ENCODE assay signal across 25 cellular contexts in genomic region chr7:139087212-139087611, GRCh38. TPM values are rescaled to one million over a fixed set of nuclear protein-coding genes. Genes with fewer than 3 reads are reported as not detected.
DNase-seq lines count a peak whose midpoint lies in the region; ATAC-seq lines count a peak whose summit lies in the region.
"Had no signal": no experiment of that assay in that cellular context is flagged by ENCODE, and none has a peak within 500 bp of the region (broad histone marks: within the 10 kb centered on the region; RNA-seq: fewer than 3 reads in every experiment).

No MANE protein-coding gene starts in this region.

- peak overlapping the region; percentile 35 for H3K27ac ChIP-seq in CD4-positive, CD25-positive, alpha-beta regulatory T cell (ENCODE audit: insufficient read depth, low read length, poor library complexity, severe bottlenecking)
- H3K27ac ChIP-seq in CD4-positive, alpha-beta memory T cell (ENCODE audit: low read depth, low read length), result no peak overlapping the region
- H3K27ac ChIP-seq: foreskin keratinocyte, SJSA1, skin epidermis, tibial artery, WERI-Rb-1 had no signal

- ATAC-seq in CD4-positive, CD25-positive, alpha-beta regulatory T cell (ENCODE audit: low read depth in 2 of 2), result no peak
- ATAC-seq in memory B cell (ENCODE audit: low read depth), result no peak
- ATAC-seq: foreskin keratinocyte, left ventricle myocardium superior, Panc1 had no signal

- peaks cover 72% of the 10 kb centered on the region for H3K36me3 Mint-ChIP-seq in CD4-positive, CD25-positive, alpha-beta regulatory T cell
- peaks cover 73 to 85% of the 10 kb centered on the region in 2 donors for H3K36me3 Mint-ChIP-seq in CD4-positive, alpha-beta memory T cell
- H3K36me3 Mint-ChIP-seq in activated T-helper 1 cell treated with anti-CD3 and anti-CD28 coated beads, Interleukin-12 subunit alpha, Interleukin-12 subunit beta, Interleukin-2, Interleukin-4 antibody, amounts not matched to agents 30 ng/mL and 10 ng/mL and 1 ng/mL, durations not matched to agents 14 hours and 24 hours and 36 hours (ENCODE audit: low read depth), result peaks cover 70% of the 10 kb centered on the region
- peaks cover 46% of the 10 kb centered on the region for H3K36me3 Mint-ChIP-seq in memory B cell

- H3K27me3 ChIP-seq in CD4-positive, CD25-positive, alpha-beta regulatory T cell (ENCODE audit: control insufficient read depth, insufficient read depth, low read length), result no peaks in the 10 kb centered on the region
- H3K27me3 ChIP-seq in CD4-positive, alpha-beta memory T cell (ENCODE audit: insufficient read depth, low read length), result no peaks in the 10 kb centered on the region
- H3K27me3 ChIP-seq: foreskin keratinocyte, neutrophil, SJSA1, tibial artery had no signal

- H3K4me1 Mint-ChIP-seq in CD4-positive, CD25-positive, alpha-beta regulatory T cell, result peaks cover 48 to 95% (median 71%) of the 10 kb centered on the region in 4 donors
- H3K4me1 Mint-ChIP-seq in CD4-positive, alpha-beta memory T cell, result peaks cover 61 to 94% (median 80%) of the 10 kb centered on the region in 4 donors
- H3K4me1 Mint-ChIP-seq in activated T-helper 1 cell treated with anti-CD3 and anti-CD28 coated beads, Interleukin-12 subunit alpha, Interleukin-12 subunit beta, Interleukin-2, Interleukin-4 antibody, amounts not matched to agents 30 ng/mL and 10 ng/mL and 1 ng/mL, durations not matched to agents 14 hours and 24 hours and 36 hours (ENCODE audit: low read depth), result peaks cover 85% of the 10 kb centered on the region
- peaks cover 27% of the 10 kb centered on the region for H3K4me1 Mint-ChIP-seq in memory B cell

- peaks cover 77% of the 10 kb centered on the region for H3K36me3 ChIP-seq in CD4-positive, CD25-positive, alpha-beta regulatory T cell (ENCODE audit: control insufficient read depth, insufficient read depth, low read length)
- peaks cover 67% of the 10 kb centered on the region for H3K36me3 ChIP-seq in CD4-positive, alpha-beta memory T cell (ENCODE audit: insufficient read depth, low read length)

- no peak overlapping the region for H3K4me3 ChIP-seq in CD4-positive, CD25-positive, alpha-beta regulatory T cell (ENCODE audit: low read depth, low read length)
- H3K4me3 ChIP-seq in CD4-positive, alpha-beta memory T cell (ENCODE audit: low read length in 2 of 2), result peak overlapping the region in 1 of 2 donors; percentile 19
- H3K4me3 ChIP-seq: SJSA1, skin epidermis, tibial artery had no signal

- H3K9me3 Mint-ChIP-seq in CD4-positive, CD25-positive, alpha-beta regulatory T cell, result peaks cover 0 to 3% (median 1%) of the 10 kb centered on the region in 7 donors
- H3K9me3 Mint-ChIP-seq in CD4-positive, alpha-beta memory T cell, result peaks cover 0 to 8% (median 0%) of the 10 kb centered on the region in 8 donors
- peaks cover 15% of the 10 kb centered on the region for H3K9me3 Mint-ChIP-seq in activated T-helper 1 cell treated with anti-CD3 and anti-CD28 coated beads, Interleukin-12 subunit alpha, Interleukin-12 subunit beta, Interleukin-2, Interleukin-4 antibody, amounts not matched to agents 30 ng/mL and 10 ng/mL and 1 ng/mL, durations not matched to agents 14 hours and 24 hours and 36 hours
- peaks cover 8% of the 10 kb centered on the region for H3K9me3 Mint-ChIP-seq in memory B cell

- peaks cover 81% of the 10 kb centered on the region for H3K4me1 ChIP-seq in CD4-positive, CD25-positive, alpha-beta regulatory T cell (ENCODE audit: control insufficient read depth, insufficient read depth, low read length, poor library complexity, severe bottlenecking)
- peaks cover 95% of the 10 kb centered on the region for H3K4me1 ChIP-seq in CD4-positive, alpha-beta memory T cell (ENCODE audit: insufficient read depth, low read length)
- H3K4me1 ChIP-seq: foreskin keratinocyte, SJSA1, tibial artery had no signal

- H3K27ac Mint-ChIP-seq in CD4-positive, CD25-positive, alpha-beta regulatory T cell, result peak overlapping the region in 2 of 3 donors; percentile 86 to 90
- H3K27ac Mint-ChIP-seq in CD4-positive, alpha-beta memory T cell, result peak overlapping the region; percentile 21 to 92 (median 79)
- H3K27ac Mint-ChIP-seq in activated T-helper 1 cell treated with anti-CD3 and anti-CD28 coated beads, Interleukin-12 subunit alpha, Interleukin-12 subunit beta, Interleukin-2, Interleukin-4 antibody, amounts not matched to agents 30 ng/mL and 10 ng/mL and 1 ng/mL, durations not matched to agents 14 hours and 24 hours and 36 hours, result peak overlapping the region; percentile 88
- peak overlapping the region; percentile 76 for H3K27ac Mint-ChIP-seq in memory B cell

- DNase-seq in CD4-positive, CD25-positive, alpha-beta regulatory T cell, result no peak
- no peak for DNase-seq in CD4-positive, alpha-beta memory T cell
- DNase-seq in activated T-helper 1 cell treated with anti-CD3 and anti-CD28 coated beads, Interleukin-12 subunit alpha, Interleukin-12 subunit beta, Interleukin-2, Interleukin-4 antibody, amounts not matched to agents 30 ng/mL and 10 ng/mL and 1 ng/mL, durations not matched to agents 14 hours and 24 hours and 36 hours (ENCODE audit: low spot score), result no peak
- DNase-seq in memory B cell (ENCODE audit: low spot score in 2 of 2) (no peak), NCI-H2171 treated with DMSO at 0.1 percent for 48 hours (lab: John Stamatoyannopoulos, UW) (no peak), foreskin melanocyte (no peak), iPS-NIHi11 (ENCODE audit: low spot score) (no peak)
- DNase-seq: cerebellar nuclear complex; COR-L47; DMS79 treated with DMSO at 0.1 percent for 48 hours; foreskin keratinocyte; IMR-90; left ventricle myocardium superior; NCI-H1105 treated with DMSO at 0.1 percent for 48 hours; NCI-H2107; NCI-H510A treated with DMSO at 0.1 percent for 48 hours; NK-92 treated with Interleukin-12 subunit alpha and Interleukin-12 subunit beta, amount 100 ng/mL, for 24 hours; stimulated activated CD4-positive, alpha-beta T cell treated with anti-CD3 and anti-CD28 coated beads, Interleukin-2, amount 100 ng/mL, for 24 hours; stimulated activated naive CD4-positive, alpha-beta T cell treated with Interleukin-2 at 50 U/mL for 16 hours; tibial artery; WERI-Rb-1 had no signal

- POLR2A ChIA-PET in CD4-positive, alpha-beta memory T cell (lab: Charles Lee; ENCODE audit: partially characterized antibody), result interaction anchor here (1.0 to 14.0 kb wide), 5 partner anchors 8 to 46 kb away, joined by 3 to 244 read pairs (median 27); partner anchors contain the start of gene ZC3HAV1

- H3K27me3 Mint-ChIP-seq in CD4-positive, CD25-positive, alpha-beta regulatory T cell, result no peaks in the 10 kb centered on the region
- H3K27me3 Mint-ChIP-seq in CD4-positive, alpha-beta memory T cell, result no peaks in the 10 kb centered on the region
- H3K27me3 Mint-ChIP-seq in activated T-helper 1 cell treated with anti-CD3 and anti-CD28 coated beads, Interleukin-12 subunit alpha, Interleukin-12 subunit beta, Interleukin-2, Interleukin-4 antibody, amounts not matched to agents 30 ng/mL and 10 ng/mL and 1 ng/mL, durations not matched to agents 14 hours and 24 hours and 36 hours (ENCODE audit: insufficient read depth), result no peaks in the 10 kb centered on the region
- H3K27me3 Mint-ChIP-seq in memory B cell, result no peaks in the 10 kb centered on the region

- CTCF ChIA-PET in CD4-positive, alpha-beta memory T cell (lab: Charles Lee; ENCODE audit: partially characterized antibody), result interaction anchor here (1.3 to 2.8 kb wide), 6 partner anchors 8 to 70 kb away, joined by 4 to 16 read pairs (median 6); no protein-coding TSS in a partner anchor

- intact Hi-C loops in CD4-positive, alpha-beta memory T cell (cut with micrococcal nuclease), result no loop called here
- intact Hi-C loops in activated T-helper 1 cell treated with anti-CD3 and anti-CD28 coated beads, Interleukin-12 subunit alpha, Interleukin-12 subunit beta, Interleukin-2, Interleukin-4 antibody, amounts not matched to agents 30 ng/mL and 10 ng/mL and 1 ng/mL, durations not matched to agents 14 hours and 24 hours and 36 hours (cut with micrococcal nuclease), result no loop called here

- peak overlapping the region in 2 of 4 donors; percentile 76 to 85 for H3K4me3 Mint-ChIP-seq in CD4-positive, CD25-positive, alpha-beta regulatory T cell
- H3K4me3 Mint-ChIP-seq in CD4-positive, alpha-beta memory T cell, result peak overlapping the region in 5 of 8 donors; percentile 8 to 87 (median 10)
- H3K4me3 Mint-ChIP-seq in activated T-helper 1 cell treated with anti-CD3 and anti-CD28 coated beads, Interleukin-12 subunit alpha, Interleukin-12 subunit beta, Interleukin-2, Interleukin-4 antibody, amounts not matched to agents 30 ng/mL and 10 ng/mL and 1 ng/mL, durations not matched to agents 14 hours and 24 hours and 36 hours, result no peak overlapping the region
- no peak overlapping the region for H3K4me3 Mint-ChIP-seq in memory B cell

- H3K9me3 ChIP-seq in CD4-positive, CD25-positive, alpha-beta regulatory T cell (ENCODE audit: control insufficient read depth in 2 of 2, low read length in 2 of 2), result no peaks in the 10 kb centered on the region
- no peaks in the 10 kb centered on the region for H3K9me3 ChIP-seq in CD4-positive, alpha-beta memory T cell (ENCODE audit: control insufficient read depth in 1 of 2, low read length in 2 of 2)
- H3K9me3 ChIP-seq: neutrophil, SJSA1, tibial artery had no signal

RNA-seq across cellular contexts. Expression of gene ZC3HAV1, which starts 22.3 kb away (rescaled TPM):
- total RNA-seq in CD4-positive, CD25-positive, alpha-beta regulatory T cell, result 220 TPM
- polyA plus RNA-seq in CD4-positive, CD25-positive, alpha-beta regulatory T cell, result 100 to 1,000 TPM; 122 to 157 (median 139) TPM
- 100 to 1,000 TPM; 154 to 159 TPM for total RNA-seq in CD4-positive, alpha-beta memory T cell
- 100 to 1,000 TPM; 150 to 169 TPM for polyA plus RNA-seq in CD4-positive, alpha-beta memory T cell
- total RNA-seq in activated T-helper 1 cell treated with anti-CD3 and anti-CD28 coated beads, Interleukin-12 subunit alpha, Interleukin-12 subunit beta, Interleukin-2, Interleukin-4 antibody, amounts not matched to agents 30 ng/mL and 10 ng/mL and 1 ng/mL, durations not matched to agents 14 hours and 24 hours and 36 hours, result 89.7 and 90.0 TPM in 2 replicates

RNA-seq across cellular contexts. Expression of gene ZC3HAV1L, which starts 51.4 kb away (rescaled TPM):
- total RNA-seq in CD4-positive, CD25-positive, alpha-beta regulatory T cell, result 1.4 TPM
- polyA plus RNA-seq in CD4-positive, CD25-positive, alpha-beta regulatory T cell, result under 1 TPM in 3 of 4 donors, not detected in 1; 0.25 to 0.86 (median 0.64) TPM
- 1 to 10 TPM; 3.8 to 4.6 TPM for total RNA-seq in CD4-positive, alpha-beta memory T cell
- under 1 TPM in 1 of 2 donors, not detected in 1; 0.37 TPM for polyA plus RNA-seq in CD4-positive, alpha-beta memory T cell
- 29.6 and 31.5 TPM in 2 replicates for total RNA-seq in activated T-helper 1 cell treated with anti-CD3 and anti-CD28 coated beads, Interleukin-12 subunit alpha, Interleukin-12 subunit beta, Interleukin-2, Interleukin-4 antibody, amounts not matched to agents 30 ng/mL and 10 ng/mL and 1 ng/mL, durations not matched to agents 14 hours and 24 hours and 36 hours

Comparison
In these comparisons a context has a peak if more than half of its experiments do, and no peak if none do; other contexts are left out.
1. H3K4me3 Mint-ChIP-seq: peak in CD4-positive, alpha-beta memory T cell (5 of 8); none in activated T-helper 1 cell treated with anti-CD3 and anti-CD28 coated beads, Interleukin-12 subunit alpha, Interleukin-12 subunit beta, Interleukin-2, Interleukin-4 antibody, amounts not matched to agents 30 ng/mL and 10 ng/mL and 1 ng/mL, durations not matched to agents 14 hours and 24 hours and 36 hours (single experiment) and memory B cell (single experiment).
2. Peak in every context shown above with its lines, with median percentiles within 50 percentile points of each other: H3K27ac Mint-ChIP-seq.